In genomic region chr12:104385510-104385909, GRCh38 we compare ENCODE assay signal across 25 cellular contexts.
"Had no signal": no experiment of that assay in that cellular context is flagged by ENCODE, and none has a peak within 500 bp of the region (broad histone marks: within the 10 kb centered on the region; RNA-seq: fewer than 3 reads in every experiment).

No MANE protein-coding gene starts in this region.

- H3K9ac ChIP-seq: KMS-11, SK-N-SH had no signal

- FAIRE-seq: RCC 7860 had no signal

- H3K27ac ChIP-seq: HL-60, KMS-11 had no signal

- H3K9me3 ChIP-seq: SK-N-SH had no signal

- H3K4me2 ChIP-seq: KMS-11, SK-N-SH had no signal

- DNase-seq: IMR-90, Kasumi-1, MM.1S, MV-4-11, NCI-H1048, NCI-H1105, NCI-H1417, NCI-H1436 treated with DMSO at 0.1 percent for 48 hours, NCI-H1694, NCI-H187 treated with DMSO at 0.1 percent for 48 hours, NCI-H2029 treated with DMSO at 0.1 percent for 48 hours, NCI-H2171 treated with DMSO at 0.1 percent for 48 hours, NCI-H345, NCI-H446 treated with DMSO at 0.1 percent for 48 hours, NCI-H510A treated with DMSO at 0.1 percent for 48 hours, NCI-H69, NCI-H774, Right ventricle myocardium superior, RPMI8226, SIG-M5, SK-N-SH, SW 1271 had no signal
